In genomic region chr3:128875556-128876120, GRCh38 we compare ENCODE assay signal across 1 cellular context.
TF ChIP-seq lines count a peak whose summit lies in the region.

No MANE protein-coding gene starts in this region.

TF ChIP-seq in K562, 482 proteins besides CTCF, POLR2A, EP300 and RAD21 (continued from another document and continues in another):
- no peak for TF ChIP-seq ZNF318 (IDR thresholded peaks at IDR 0.05; ENCODE audit: borderline replicate concordance in 1 of 2, low read depth in 1 of 2)
- no peak for TF ChIP-seq NBN (IDR thresholded peaks at IDR 0.05; ENCODE audit: low read depth)
- TF ChIP-seq ZNF740 (CRISPR knock-in tag; IDR thresholded peaks at IDR 0.05), result no peak
- no peak for TF ChIP-seq ZNF740 (tag; IDR thresholded peaks at IDR 0.05)
- TF ChIP-seq EGR1 (conservative IDR thresholded peaks at IDR 0.05), result no peak
- TF ChIP-seq AFF1 (IDR thresholded peaks at IDR 0.05; ENCODE audit: low read depth in 1 of 2, partially characterized antibody in 2 of 2), result no peak
- TF ChIP-seq DPF2 (IDR thresholded peaks at IDR 0.05), result no peak
- TF ChIP-seq MBD2 (IDR thresholded peaks at IDR 0.05; ENCODE audit: borderline replicate concordance, low read depth), result no peak
- no peak for TF ChIP-seq ELF4 (CRISPR knock-in tag; IDR thresholded peaks at IDR 0.05)
- no peak for TF ChIP-seq GABPB1 (CRISPR knock-in tag; IDR thresholded peaks at IDR 0.05)
- 0 out of 2 replicates have a peak, but pooled peaks have one; percentile 24 for TF ChIP-seq SPI1 (IDR thresholded peaks at IDR 0.05; ENCODE audit: borderline replicate concordance, low read depth, low read length)
- TF ChIP-seq SAFB2 (IDR thresholded peaks at IDR 0.05; ENCODE audit: borderline replicate concordance, low read depth, low read length, severe bottlenecking), result no peak
- TF ChIP-seq PREB (CRISPR knock-in tag; IDR thresholded peaks at IDR 0.05), result no peak
- no peak for TF ChIP-seq ZNF696 (CRISPR knock-in tag; conservative IDR thresholded peaks at IDR 0.05)
- peak; percentile 38; the same call in 1 of the 2 replicates for TF ChIP-seq JUND (IDR thresholded peaks at IDR 0.05; ENCODE audit: borderline replicate concordance, low read depth, low read length)
- no peak for TF ChIP-seq JUND (tag; IDR thresholded peaks at IDR 0.05; ENCODE audit: borderline replicate concordance, low read depth, low read length)
- TF ChIP-seq ZNF212 (CRISPR knock-in tag; IDR thresholded peaks at IDR 0.05), result no peak
- no peak for TF ChIP-seq NEUROD1 (IDR thresholded peaks at IDR 0.05; ENCODE audit: borderline replicate concordance, low read depth, low read length, partially characterized antibody)
- no peak for TF ChIP-seq TGIF2 (CRISPR knock-in tag; IDR thresholded peaks at IDR 0.05)
- no peak for TF ChIP-seq CC2D1A (IDR thresholded peaks at IDR 0.05)
- no peak for TF ChIP-seq SRSF9 (IDR thresholded peaks at IDR 0.05; ENCODE audit: borderline replicate concordance, low read depth, low read length)
- TF ChIP-seq ZNF766 (CRISPR knock-in tag; conservative IDR thresholded peaks at IDR 0.05), result no peak
- no peak for TF ChIP-seq ZBTB33 (CRISPR knock-in tag; IDR thresholded peaks at IDR 0.05)
- TF ChIP-seq TRIM24 (IDR thresholded peaks at IDR 0.05), result no peak
- TF ChIP-seq CTBP1 (IDR thresholded peaks at IDR 0.05; ENCODE audit: borderline replicate concordance), result no peak
- no peak for TF ChIP-seq YY1 (IDR thresholded peaks at IDR 0.05; ENCODE audit: borderline replicate concordance in 1 of 3, control insufficient read depth in 1 of 3, extremely low read depth in 1 of 3, insufficient read depth in 3 of 3, insufficient read length in 1 of 3, insufficient replicate concordance in 2 of 3, low read depth in 1 of 3, low read length in 2 of 3)
- no peak for TF ChIP-seq PHF20 (IDR thresholded peaks at IDR 0.05; ENCODE audit: partially characterized antibody)
- no peak for TF ChIP-seq HDGF (IDR thresholded peaks at IDR 0.05)
- TF ChIP-seq ZNF140 (CRISPR knock-in tag; IDR thresholded peaks at IDR 0.05), result no peak
- TF ChIP-seq KLF6 (CRISPR knock-in tag; IDR thresholded peaks at IDR 0.05; ENCODE audit: borderline replicate concordance), result no peak
- no peak for TF ChIP-seq MTA2 (IDR thresholded peaks at IDR 0.05; ENCODE audit: low read depth)
- TF ChIP-seq ETS1 (conservative IDR thresholded peaks at IDR 0.05; ENCODE audit: control insufficient read depth, low read depth, low read length), result no peak
- TF ChIP-seq CREB3L1 (IDR thresholded peaks at IDR 0.05; ENCODE audit: borderline replicate concordance, low read depth), result no peak
- no peak for TF ChIP-seq POLR2G (IDR thresholded peaks at IDR 0.05; ENCODE audit: low read depth, low read length)
- no peak for TF ChIP-seq RUNX1 (IDR thresholded peaks at IDR 0.05; ENCODE audit: low read depth)
- TF ChIP-seq ETS2 (tag; IDR thresholded peaks at IDR 0.05; ENCODE audit: borderline replicate concordance, poor library complexity, severe bottlenecking), result no peak
- TF ChIP-seq RCOR1 (IDR thresholded peaks at IDR 0.05; ENCODE audit: borderline replicate concordance in 1 of 2, low read depth in 2 of 2, low read length in 2 of 2), result peak in 1 of 2 experiments; percentile 47; a peak in 1 of 4 replicates
- no peak for TF ChIP-seq RBM22 (IDR thresholded peaks at IDR 0.05; ENCODE audit: low read depth, low read length, poor library complexity, severe bottlenecking)
- no peak for TF ChIP-seq ESRRA (IDR thresholded peaks at IDR 0.05; ENCODE audit: borderline replicate concordance, low read depth)
- TF ChIP-seq TFAP4 (CRISPR knock-in tag; IDR thresholded peaks at IDR 0.05; ENCODE audit: borderline replicate concordance), result peak; percentile 77; the same call in 1 of the 2 replicates
- no peak for TF ChIP-seq ZNF780A (CRISPR knock-in tag; IDR thresholded peaks at IDR 0.05)
- peak; percentile 41; the same call in 1 of the 2 replicates for TF ChIP-seq MYC (IDR thresholded peaks at IDR 0.05; ENCODE audit: low read depth, low read length)
- no peak for TF ChIP-seq MYC (CRISPR knock-in tag; IDR thresholded peaks at IDR 0.05; ENCODE audit: borderline replicate concordance, low read depth)
- TF ChIP-seq CXXC5 (CRISPR knock-in tag; IDR thresholded peaks at IDR 0.05), result no peak
- no peak for TF ChIP-seq ETV1 (tag; conservative IDR thresholded peaks at IDR 0.05; ENCODE audit: low read depth)
